ENCODE assay signal across 15 cellular contexts in the genomic region with DNA sequence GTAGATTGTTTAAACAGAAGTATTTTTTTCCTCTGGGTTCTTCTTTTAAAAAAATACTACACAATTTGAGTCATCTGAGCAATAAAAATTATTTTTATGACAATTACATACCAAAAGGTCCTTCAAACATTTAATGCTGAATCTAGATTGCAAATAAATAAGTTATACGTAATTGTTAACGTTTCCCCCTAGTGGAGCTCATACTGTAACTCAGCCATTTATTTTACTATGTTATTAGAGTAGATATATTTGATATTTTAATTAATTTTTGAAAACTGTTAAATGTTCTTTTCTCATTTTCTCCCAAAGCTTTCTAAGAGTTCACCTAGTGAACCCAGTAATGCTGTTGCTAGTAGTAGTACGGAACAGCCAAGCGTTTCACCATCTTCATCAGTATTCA. TPM values are rescaled to one million over a fixed set of nuclear protein-coding genes. Genes with fewer than 3 reads are reported as not detected.
A peak's percentile ranks its signal among the peaks of the same experiment; 100 is the strongest.
DNase-seq lines count a peak whose midpoint lies in the region; FAIRE-seq and TF ChIP-seq lines count a peak whose summit lies in the region.
"Had no signal": no experiment of that assay in that cellular context is flagged by ENCODE, and none has a peak within 500 bp of the region (broad histone marks: within the 10 kb centered on the region; RNA-seq: fewer than 3 reads in every experiment).

No MANE protein-coding gene starts in this region.

- intact Hi-C loops in spleen (cut with DNase I; ENCODE audit: low total_unique reads) = no loop called here

- H3K4me1 Mint-ChIP-seq in HFFc6 (ENCODE audit: low read depth) = peaks cover 17% of the 10 kb centered on the region
- H3K4me1 Mint-ChIP-seq: stimulated activated naive CD8-positive, alpha-beta T cell treated with anti-CD3 and anti-CD28 coated beads, Interleukin-15, amount 100 ng/mL, for 72 hours had no signal

- H3K27me3 Mint-ChIP-seq in HFFc6 (ENCODE audit: insufficient read depth) = no peaks in the 10 kb centered on the region
- H3K27me3 Mint-ChIP-seq: CD4-positive, alpha-beta T cell; stimulated activated naive CD8-positive, alpha-beta T cell treated with anti-CD3 and anti-CD28 coated beads, Interleukin-15, amount 100 ng/mL, for 72 hours had no signal

- no peaks in the 10 kb centered on the region for H3K9me3 ChIP-seq in spleen
- H3K9me3 ChIP-seq: lower lobe of right lung had no signal

- H3K27ac Mint-ChIP-seq in HFFc6 = no peak overlapping the region
- H3K27ac Mint-ChIP-seq: activated T-helper 1 cell treated with anti-CD3 and anti-CD28 coated beads, Interleukin-12 subunit alpha, Interleukin-12 subunit beta, Interleukin-2, Interleukin-4 antibody, amounts not matched to agents 30 ng/mL and 10 ng/mL and 1 ng/mL, durations not matched to agents 14 hours and 24 hours and 36 hours; CD4-positive, alpha-beta T cell; stimulated activated naive CD8-positive, alpha-beta T cell treated with anti-CD3 and anti-CD28 coated beads, Interleukin-15, amount 100 ng/mL, for 72 hours had no signal

- peaks cover 20% of the 10 kb centered on the region for H3K36me3 Mint-ChIP-seq in HFFc6 (ENCODE audit: low read depth)

- H3K4me3 Mint-ChIP-seq in HFFc6 = no peak overlapping the region
- H3K4me3 Mint-ChIP-seq: activated T-helper 1 cell treated with anti-CD3 and anti-CD28 coated beads, Interleukin-12 subunit alpha, Interleukin-12 subunit beta, Interleukin-2, Interleukin-4 antibody, amounts not matched to agents 30 ng/mL and 10 ng/mL and 1 ng/mL, durations not matched to agents 14 hours and 24 hours and 36 hours; CD4-positive, alpha-beta T cell; stimulated activated naive CD8-positive, alpha-beta T cell treated with anti-CD3 and anti-CD28 coated beads, Interleukin-15, amount 100 ng/mL, for 72 hours had no signal

- FAIRE-seq in islet of Langerhans (lab: Jason Lieb, UNC) = peak; percentile 30

- H3K4me1 ChIP-seq in spleen = no peaks in the 10 kb centered on the region
- H3K4me1 ChIP-seq: lower lobe of right lung had no signal

- TF ChIP-seq CTCF in AG10803 (conservative IDR thresholded peaks at IDR 0.05; ENCODE audit: low read length) = peak; percentile 27; the same call in 1 of the 2 replicates
- TF ChIP-seq CTCF in HFFc6 (IDR thresholded peaks at IDR 0.05) = peak; percentile 70
- no peak for TF ChIP-seq CTCF in spleen (IDR thresholded peaks at IDR 0.05 in 8 of 11, conservative IDR thresholded peaks at IDR 0.05 in 3 of 11)

- H3K9me3 Mint-ChIP-seq in HFFc6 = no peaks in the 10 kb centered on the region
- H3K9me3 Mint-ChIP-seq: activated T-helper 1 cell treated with anti-CD3 and anti-CD28 coated beads, Interleukin-12 subunit alpha, Interleukin-12 subunit beta, Interleukin-2, Interleukin-4 antibody, amounts not matched to agents 30 ng/mL and 10 ng/mL and 1 ng/mL, durations not matched to agents 14 hours and 24 hours and 36 hours; CD4-positive, alpha-beta T cell; stimulated activated naive CD8-positive, alpha-beta T cell treated with anti-CD3 and anti-CD28 coated beads, Interleukin-15, amount 100 ng/mL, for 72 hours had no signal

- DNase-seq in AG10803 (ENCODE audit: low read depth) (no peak), HFFc6 (no peak), astrocyte of the hippocampus (ENCODE audit: low read depth, low spot score) (peak; percentile 9), spleen (no peak), NOMO-1 (lab: John Stamatoyannopoulos, UW; ENCODE audit: unreplicated experiment in 2 of 2) (no peak), T-helper 1 cell (no peak)
- no peak for DNase-seq in activated naive CD4-positive, alpha-beta T cell treated with anti-CD3 and anti-CD28 coated beads, Interleukin-2, amount 50 U/mL, for 16 hours
- DNase-seq: activated CD4-positive, alpha-beta T cell treated with anti-CD3 and anti-CD28 coated beads, Interleukin-2, amount 50 U/mL, for 4 hours; CD4-positive, alpha-beta T cell; GF-D8; GOT3; lower lobe of right lung; stimulated activated naive CD8-positive, alpha-beta T cell treated with anti-CD3 and anti-CD28 coated beads, Interleukin-15, amount 100 ng/mL, for 72 hours had no signal

- no peak overlapping the region for H3K27ac ChIP-seq in spleen
- H3K27ac ChIP-seq: lower lobe of right lung had no signal

- H3K27me3 ChIP-seq in spleen (replicated peaks in 1 of 7) = no peaks in the 10 kb centered on the region

- peaks cover 0 to 78% (median 28%) of the 10 kb centered on the region in 6 donors for H3K36me3 ChIP-seq in spleen

- H3K4me3 ChIP-seq in AG10803 (ENCODE audit: low read length) = no peak overlapping the region
- H3K4me3 ChIP-seq in spleen = no peak overlapping the region
- H3K4me3 ChIP-seq: lower lobe of right lung had no signal

- WGBS in spleen, 5 donors = 86 to 88% (median 86%) methylated on average over 4 of the region's 4 CpGs

- TF ChIP-seq POLR2A in spleen (IDR thresholded peaks at IDR 0.05) = no peak

RNA-seq across cellular contexts. Expression of a gene that starts 33.5 kb away (rescaled TPM):
- total RNA-seq in HFFc6 (2021; fragmentation: NEBNext Ultra II Directional; extraction: Animal tissue kit (Norgen Biotek cat#: 25700)) = 10 to 100 TPM; 14.5 to 20.2 (median 18.2) TPM
- 10 to 100 TPM; 14.9 to 21.7 (median 18.9) TPM for total RNA-seq in spleen
- polyA plus RNA-seq in spleen = 1 to 10 TPM; 3.0 to 6.0 (median 3.8) TPM

Comparison
In these comparisons a context has a peak if more than half of its experiments do, and no peak if none do; other contexts are left out.
1. CTCF ChIP-seq: peak in AG10803 (single experiment) and HFFc6 (single experiment); none in spleen (0 of 11).